ENCODE assay signal across 8 cellular contexts in the genomic region with DNA sequence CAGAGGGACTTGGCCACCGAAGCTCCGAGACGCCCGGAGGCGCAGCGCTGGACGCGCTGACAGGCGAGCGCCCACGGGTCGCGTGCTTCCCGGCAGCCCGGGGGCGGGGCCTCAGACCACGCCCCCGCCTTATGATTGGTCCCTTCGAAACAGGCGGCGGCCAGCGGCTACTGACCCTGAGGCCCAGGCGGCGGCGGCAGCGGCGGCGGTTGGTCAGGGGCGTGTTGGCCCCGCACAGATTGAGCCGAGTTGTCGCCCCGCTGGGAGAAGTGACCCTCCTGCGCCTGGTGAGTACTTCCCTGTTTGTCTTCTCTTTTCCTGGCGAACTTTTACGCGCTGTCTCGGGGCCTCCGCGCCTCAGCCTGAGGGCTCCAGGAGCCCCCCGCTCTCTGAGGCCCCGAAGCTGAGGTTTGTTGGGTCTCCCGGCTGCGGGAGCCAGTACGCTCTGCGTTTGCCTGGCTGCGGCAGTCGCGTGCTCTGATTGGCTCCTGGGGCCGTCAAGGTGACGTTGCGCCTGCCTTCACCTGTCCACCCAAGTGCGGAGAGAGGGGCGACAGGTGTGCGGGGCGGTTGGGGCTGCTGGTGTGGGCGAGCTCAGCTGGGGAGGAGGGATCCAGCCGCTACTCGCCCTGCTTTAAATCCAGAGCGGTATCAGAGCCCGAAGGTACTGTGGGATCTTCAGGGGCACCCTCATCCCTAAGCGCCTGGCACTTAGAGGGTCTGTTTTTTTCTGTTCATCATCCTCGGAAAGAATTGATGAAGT. TPM values are rescaled to one million over a fixed set of nuclear protein-coding genes. Genes with fewer than 3 reads are reported as not detected.
DNase-seq lines count a peak whose midpoint lies in the region; ATAC-seq, FAIRE-seq and TF ChIP-seq lines count a peak whose summit lies in the region.

Gene GAS2L3, plus strand, starts transcription at position 186 of the 763 bp plus-strand sequence. CDS start 21,221 bp downstream, outside the sequence.

- peaks cover 11% of the 10 kb centered on the region for H3K4me1 ChIP-seq in OCI-LY7 (ENCODE audit: insufficient read depth, low read length, poor library complexity, severe bottlenecking)

- intact Hi-C loops in OCI-LY7 (cut with micrococcal nuclease; ENCODE audit: unreplicated experiment) = no loop called here
- intact Hi-C loops in activated T-helper 2 cell treated with anti-CD3 and anti-CD28 coated beads, Interferon-gamma antibody, Interleukin-2, Interleukin-4, amounts not matched to agents 10 μg/mL and 5 μg/mL and 100 μg/mL, durations not matched to agents 14 hours and 24 hours and 36 hours (cut with micrococcal nuclease) = loop anchor here (2.0 kb wide), 1 partner anchor 307 kb away; the partner anchor contains the start of genes DEPDC4 and SCYL2

- peak within 1 kb of the TSS; percentile 28 for H3K27ac ChIP-seq in OCI-LY7 (ENCODE audit: low read depth, low read length, poor library complexity, severe bottlenecking)

- H3K9me2 ChIP-seq in OCI-LY7 (ENCODE audit: insufficient read depth, low read length) = no peaks in the 10 kb centered on the region

- DNase-seq in DMS 273 treated with DMSO at 0.1 percent for 48 hours (lab: John Stamatoyannopoulos, UW) (peak; percentile 48), HTR-8/SVneo (ENCODE audit: insufficient read length, low spot score) (peak; percentile 84), OCI-LY7 (ENCODE audit: low spot score) (peak; percentile 72), fibroblast of the conjunctiva (ENCODE audit: low read depth) (peak; percentile 63)
- peak; percentile 69 for DNase-seq in activated T-helper 2 cell treated with anti-CD3 and anti-CD28 coated beads, Interferon-gamma antibody, Interleukin-2, Interleukin-4, amounts not matched to agents 10 μg/mL and 5 μg/mL and 100 μg/mL, durations not matched to agents 14 hours and 24 hours and 36 hours (ENCODE audit: low spot score)
- peak in 8 of 10 donors; percentile 4 to 37 (median 26) for DNase-seq in naive thymus-derived CD8-positive, alpha-beta T cell

- no peaks in the 10 kb centered on the region for H4K20me1 ChIP-seq in OCI-LY7 (ENCODE audit: insufficient read depth, low read length)

- H3K9me3 Mint-ChIP-seq in activated T-helper 2 cell treated with anti-CD3 and anti-CD28 coated beads, Interferon-gamma antibody, Interleukin-2, Interleukin-4, amounts not matched to agents 10 μg/mL and 5 μg/mL and 100 μg/mL, durations not matched to agents 14 hours and 24 hours and 36 hours = no peaks in the 10 kb centered on the region
- H3K9me3 Mint-ChIP-seq in naive thymus-derived CD8-positive, alpha-beta T cell = no peaks in the 10 kb centered on the region
- no peaks in the 10 kb centered on the region for H3K9me3 Mint-ChIP-seq in stimulated activated naive CD8-positive, alpha-beta T cell treated with anti-CD3 and anti-CD28 coated beads, Interleukin-15, Interleukin-2, amounts not matched to agents 100 ng/mL and 50 ng/mL, for 24 hours

- CTCF ChIA-PET in OCI-LY7 (lab: Charles Lee; ENCODE audit: unreplicated experiment) = no interaction called here

- peak; percentile 99 for ATAC-seq in GM21423 (IDR thresholded peaks at IDR 0.05; ENCODE audit: unreplicated experiment)
- peak; percentile 60 to 85 for ATAC-seq in naive thymus-derived CD8-positive, alpha-beta T cell

- peaks cover 22% of the 10 kb centered on the region for H3K27me3 Mint-ChIP-seq in activated T-helper 2 cell treated with anti-CD3 and anti-CD28 coated beads, Interferon-gamma antibody, Interleukin-2, Interleukin-4, amounts not matched to agents 10 μg/mL and 5 μg/mL and 100 μg/mL, durations not matched to agents 14 hours and 24 hours and 36 hours (ENCODE audit: low read depth)
- H3K27me3 Mint-ChIP-seq in naive thymus-derived CD8-positive, alpha-beta T cell = peaks cover 4 to 30% (median 23%) of the 10 kb centered on the region in 5 donors
- H3K27me3 Mint-ChIP-seq in stimulated activated naive CD8-positive, alpha-beta T cell treated with anti-CD3 and anti-CD28 coated beads, Interleukin-15, Interleukin-2, amounts not matched to agents 100 ng/mL and 50 ng/mL, for 24 hours = peaks cover 23% of the 10 kb centered on the region

- H2AFZ ChIP-seq in OCI-LY7 (ENCODE audit: low read length) = peak within 1 kb of the TSS; percentile 99

- peak; percentile 87 for FAIRE-seq in HTR-8/SVneo (lab: Jason Lieb, UNC)

- H3K79me2 ChIP-seq in OCI-LY7 (ENCODE audit: insufficient read depth, low read depth, low read length) = no peaks in the 10 kb centered on the region

- no peak for TF ChIP-seq CTCF in OCI-LY7 (conservative IDR thresholded peaks at IDR 0.05; ENCODE audit: low read length)

- H3K9me3 ChIP-seq in OCI-LY7 (ENCODE audit: low read length) = no peaks in the 10 kb centered on the region

- H3K4me2 ChIP-seq in OCI-LY7 (ENCODE audit: low read length) = peak within 1 kb of the TSS; percentile 96

- H3K4me1 Mint-ChIP-seq in activated T-helper 2 cell treated with anti-CD3 and anti-CD28 coated beads, Interferon-gamma antibody, Interleukin-2, Interleukin-4, amounts not matched to agents 10 μg/mL and 5 μg/mL and 100 μg/mL, durations not matched to agents 14 hours and 24 hours and 36 hours (ENCODE audit: low read depth) = peaks cover 15% of the 10 kb centered on the region
- peaks cover 5 to 19% (median 14%) of the 10 kb centered on the region in 4 donors for H3K4me1 Mint-ChIP-seq in naive thymus-derived CD8-positive, alpha-beta T cell
- H3K4me1 Mint-ChIP-seq in stimulated activated naive CD8-positive, alpha-beta T cell treated with anti-CD3 and anti-CD28 coated beads, Interleukin-15, Interleukin-2, amounts not matched to agents 100 ng/mL and 50 ng/mL, for 24 hours (ENCODE audit: low read depth) = peaks cover 13% of the 10 kb centered on the region

- no peaks in the 10 kb centered on the region for H3K36me3 Mint-ChIP-seq in activated T-helper 2 cell treated with anti-CD3 and anti-CD28 coated beads, Interferon-gamma antibody, Interleukin-2, Interleukin-4, amounts not matched to agents 10 μg/mL and 5 μg/mL and 100 μg/mL, durations not matched to agents 14 hours and 24 hours and 36 hours (ENCODE audit: low read depth)
- no peaks in the 10 kb centered on the region for H3K36me3 Mint-ChIP-seq in naive thymus-derived CD8-positive, alpha-beta T cell
- H3K36me3 Mint-ChIP-seq in stimulated activated naive CD8-positive, alpha-beta T cell treated with anti-CD3 and anti-CD28 coated beads, Interleukin-15, Interleukin-2, amounts not matched to agents 100 ng/mL and 50 ng/mL, for 24 hours (ENCODE audit: low read depth) = no peaks in the 10 kb centered on the region

- POLR2A ChIA-PET in OCI-LY7 (lab: Charles Lee) = interaction anchor here (0.5 kb wide), 1 partner anchor 241 kb away, joined by 4 read pairs; no protein-coding TSS in a partner anchor
- POLR2A ChIA-PET in naive thymus-derived CD8-positive, alpha-beta T cell (lab: Charles Lee) = no interaction called here

- peak within 1 kb of the TSS; percentile 100 for H3K4me3 ChIP-seq in OCI-LY7 (ENCODE audit: low read depth, low read length, poor library complexity, severe bottlenecking)

- H3K4me3 Mint-ChIP-seq in activated T-helper 2 cell treated with anti-CD3 and anti-CD28 coated beads, Interferon-gamma antibody, Interleukin-2, Interleukin-4, amounts not matched to agents 10 μg/mL and 5 μg/mL and 100 μg/mL, durations not matched to agents 14 hours and 24 hours and 36 hours (ENCODE audit: low read depth) = peak within 1 kb of the TSS; percentile 89
- peak within 1 kb of the TSS; percentile 86 to 94 (median 89) for H3K4me3 Mint-ChIP-seq in naive thymus-derived CD8-positive, alpha-beta T cell
- H3K4me3 Mint-ChIP-seq in stimulated activated naive CD8-positive, alpha-beta T cell treated with anti-CD3 and anti-CD28 coated beads, Interleukin-15, Interleukin-2, amounts not matched to agents 100 ng/mL and 50 ng/mL, for 24 hours = peak within 1 kb of the TSS; percentile 86

- peak within 1 kb of the TSS; percentile 63 for H3K27ac Mint-ChIP-seq in activated T-helper 2 cell treated with anti-CD3 and anti-CD28 coated beads, Interferon-gamma antibody, Interleukin-2, Interleukin-4, amounts not matched to agents 10 μg/mL and 5 μg/mL and 100 μg/mL, durations not matched to agents 14 hours and 24 hours and 36 hours
- H3K27ac Mint-ChIP-seq in naive thymus-derived CD8-positive, alpha-beta T cell = peak within 1 kb of the TSS in 5 of 10 donors; percentile 9 to 73 (median 47)
- H3K27ac Mint-ChIP-seq in stimulated activated naive CD8-positive, alpha-beta T cell treated with anti-CD3 and anti-CD28 coated beads, Interleukin-15, Interleukin-2, amounts not matched to agents 100 ng/mL and 50 ng/mL, for 24 hours = peak within 1 kb of the TSS; percentile 80

- no TSS peak for BruUV-seq in OCI-LY7 (replicated peaks; lab: Mats Ljungman, UMichigan)

- no peaks in the 10 kb centered on the region for H3K36me3 ChIP-seq in OCI-LY7 (ENCODE audit: insufficient read depth, low read length)

RNA-seq across cellular contexts. Expression of gene GAS2L3, which starts in this region (rescaled TPM):
- total RNA-seq in OCI-LY7 (2014; rRNA removed; shearing (Covaris generic)) = 9.5 and 13.5 TPM in 2 replicates
- 19.3 and 21.5 TPM in 2 replicates for total RNA-seq in OCI-LY7 (2022)
- 3.4 and 4.7 TPM in 2 replicates for total RNA-seq in activated T-helper 2 cell treated with anti-CD3 and anti-CD28 coated beads, Interferon-gamma antibody, Interleukin-2, Interleukin-4, amounts not matched to agents 10 μg/mL and 5 μg/mL and 100 μg/mL, durations not matched to agents 14 hours and 24 hours and 36 hours
- not detected for total RNA-seq in naive thymus-derived CD8-positive, alpha-beta T cell
- not detected for polyA plus RNA-seq in naive thymus-derived CD8-positive, alpha-beta T cell

Comparison
In these comparisons a context has a peak if more than half of its experiments do, and no peak if none do; other contexts are left out.
1. Peak in every context shown above with its lines: DNase-seq, ATAC-seq, H3K4me3 ChIP-seq and H3K27ac ChIP-seq.
2. Peak in DNase-seq and ATAC-seq in naive thymus-derived CD8-positive, alpha-beta T cell; RNA of the gene not detected or under 1 TPM.
3. DNase-seq: peak in every context shown above with its lines; median percentile 84 in HTR-8/SVneo; 72 in OCI-LY7; 69 in activated T-helper 2 cell treated with anti-CD3 and anti-CD28 coated beads, Interferon-gamma antibody, Interleukin-2, Interleukin-4, amounts not matched to agents 10 μg/mL and 5 μg/mL and 100 μg/mL, durations not matched to agents 14 hours and 24 hours and 36 hours; 63 in fibroblast of the conjunctiva; 48 in DMS 273 treated with DMSO at 0.1 percent for 48 hours; 26 in naive thymus-derived CD8-positive, alpha-beta T cell.